ENCODE assay signal across 8 cellular contexts in the genomic region with DNA sequence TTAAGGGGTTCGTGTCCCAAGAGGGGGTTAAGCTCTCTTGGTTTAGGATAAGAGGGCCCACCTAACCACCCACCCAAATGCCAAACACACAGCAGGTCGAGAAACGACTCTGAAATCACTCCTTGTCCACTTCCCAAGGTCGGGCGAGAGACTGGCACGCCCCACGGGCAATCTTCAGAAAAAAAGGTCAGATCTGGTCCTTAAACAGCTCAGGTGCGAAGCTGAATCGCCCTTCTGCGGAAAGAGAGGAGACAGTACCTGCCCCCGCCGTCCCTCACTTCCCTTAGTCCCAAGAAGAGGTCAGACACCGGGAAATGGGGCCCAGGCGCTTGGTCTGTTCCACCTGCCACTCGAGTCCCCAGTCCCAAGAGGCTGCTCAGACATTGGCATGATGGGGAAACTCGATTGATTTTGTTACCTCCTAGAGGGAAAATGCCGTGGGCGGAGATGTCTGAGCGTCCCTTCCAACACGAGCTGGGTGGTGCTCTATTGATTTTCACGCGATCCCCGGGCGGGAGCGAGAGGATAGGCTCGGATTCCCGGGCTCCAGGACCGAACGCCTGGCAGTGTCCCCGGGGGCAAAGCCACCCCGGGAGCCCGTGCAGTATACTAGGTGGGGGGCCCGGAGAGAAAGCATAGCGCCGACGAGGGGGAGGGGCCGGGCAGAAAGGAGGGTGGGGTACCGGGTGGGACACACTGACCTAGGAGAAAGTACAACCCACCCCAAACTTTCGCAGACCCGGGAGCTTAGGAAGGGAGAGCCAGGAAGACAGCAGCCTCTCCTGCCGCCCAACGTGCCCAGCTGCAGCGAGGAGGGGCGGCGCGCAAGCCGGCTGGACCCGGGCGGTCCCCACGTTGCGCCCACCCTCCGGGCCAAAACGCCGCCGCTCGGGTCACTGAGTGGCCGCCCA. TPM values are rescaled to one million over a fixed set of nuclear protein-coding genes. Genes with fewer than 3 reads are reported as not detected.
DNase-seq lines count a peak whose midpoint lies in the region; ATAC-seq, FAIRE-seq and TF ChIP-seq lines count a peak whose summit lies in the region.

No MANE protein-coding gene starts in this region.

- H3K36me3 Mint-ChIP-seq in activated T-cell treated with anti-CD3 and anti-CD28 coated beads, Interleukin-2, amount 50 U/mL, for 72 hours (ENCODE audit: insufficient read depth in 2 of 2) = no peaks in the 10 kb centered on the region

- no peak overlapping the region for H3K27ac Mint-ChIP-seq in activated T-cell treated with anti-CD3 and anti-CD28 coated beads, Interleukin-2, amount 50 U/mL, for 72 hours

- H3K27ac ChIP-seq in HUES6 (ENCODE audit: low read depth, low read length) (no peak overlapping the region), heart right ventricle (peak overlapping the region in 9 of 10 donors; percentile 50 to 72 (median 55))

- H3K36me3 ChIP-seq in HUES6 (ENCODE audit: control insufficient read depth, insufficient read depth, low read length) (no peaks in the 10 kb centered on the region), heart right ventricle (no peaks in the 10 kb centered on the region)

- peaks cover 56% of the 10 kb centered on the region for H3K27me3 Mint-ChIP-seq in activated T-cell treated with anti-CD3 and anti-CD28 coated beads, Interleukin-2, amount 50 U/mL, for 72 hours (ENCODE audit: low read depth)

- intact Hi-C loops in heart right ventricle (cut with DNase I) = loop anchor here (1.0 to 10.0 kb wide), 7 partner anchors 143 to 957 kb away; no protein-coding TSS in a partner anchor

- H3K4me1 ChIP-seq in HUES6 (ENCODE audit: control insufficient read depth, insufficient read depth, low read length) (peaks cover 21% of the 10 kb centered on the region), heart right ventricle (peaks cover 0 to 33% (median 16%) of the 10 kb centered on the region in 9 donors)

- peak; percentile 13 to 25 for ATAC-seq in activated T-cell treated with anti-CD3 and anti-CD28 coated beads, Interleukin-2, amount 50 U/mL, for 72 hours (replicated peaks in 1 of 2)
- ATAC-seq in heart right ventricle = peak; percentile 11 to 56 (median 36)

- 1% methylated on average over 57 of the region's 57 CpGs for WGBS in heart right ventricle, 2 donors

- H3K4me3 ChIP-seq in HUES6 (ENCODE audit: low read depth, low read length) = peak overlapping the region; percentile 69
- peak overlapping the region; percentile 56 to 86 (median 70) for H3K4me3 ChIP-seq in heart right ventricle
- peak overlapping the region; percentile 70 for H3K4me3 ChIP-seq in retinal pigment epithelial cell (ENCODE audit: low read length)

- DNase-seq in ELR (ENCODE audit: low read depth) (peak; percentile 40), heart right ventricle (peak in 1 of 2 donors; percentile 15), retinal pigment epithelial cell (ENCODE audit: low read depth) (no peak), activated gamma-delta T cell treated with Interleukin-2 at 50 U/mL for 16 hours (no peak), NCI-H2107 (lab: John Stamatoyannopoulos, UW) (no peak), RCC 7860 (ENCODE audit: low spot score) (no peak)
- DNase-seq in activated T-cell treated with anti-CD3 and anti-CD28 coated beads, Interleukin-2, amount 50 U/mL, for 72 hours = peak in 1 of 2 donors; percentile 1

- FAIRE-seq in RCC 7860 (lab: Jason Lieb, UNC) = no peak

- H3K4me1 Mint-ChIP-seq in activated T-cell treated with anti-CD3 and anti-CD28 coated beads, Interleukin-2, amount 50 U/mL, for 72 hours (ENCODE audit: low read depth) = peaks cover 11% of the 10 kb centered on the region

- peak overlapping the region; percentile 62 for H3K9ac ChIP-seq in HUES6 (ENCODE audit: low read length)

- H3K9me3 Mint-ChIP-seq in activated T-cell treated with anti-CD3 and anti-CD28 coated beads, Interleukin-2, amount 50 U/mL, for 72 hours = no peaks in the 10 kb centered on the region

- TF ChIP-seq CTCF in heart right ventricle (IDR thresholded peaks at IDR 0.05) (no peak), retinal pigment epithelial cell (conservative IDR thresholded peaks at IDR 0.05; ENCODE audit: low read depth, low read length) (no peak)

- H3K9me3 ChIP-seq in HUES6 (ENCODE audit: control insufficient read depth, insufficient read depth, low read depth, low read length) (no peaks in the 10 kb centered on the region), heart right ventricle (no peaks in the 10 kb centered on the region)

- peaks cover 97% of the 10 kb centered on the region for H3K27me3 ChIP-seq in HUES6 (ENCODE audit: control insufficient read depth, insufficient read depth, low read length)
- H3K27me3 ChIP-seq in heart right ventricle = peaks cover 0 to 90% (median 30%) of the 10 kb centered on the region in 7 donors

- H3K4me3 Mint-ChIP-seq in activated T-cell treated with anti-CD3 and anti-CD28 coated beads, Interleukin-2, amount 50 U/mL, for 72 hours = peak overlapping the region; percentile 87

RNA-seq across cellular contexts. Expression of a gene that starts 1.1 kb away (rescaled TPM):
- total RNA-seq in activated T-cell treated with anti-CD3 and anti-CD28 coated beads, Interleukin-2, amount 50 U/mL, for 72 hours = under 1 TPM in 1 of 2 donors, not detected in 1; 0.05 TPM
- 1 to 10 TPM in 4 of 10 donors, under 1 TPM in 6; 0.34 to 1.9 (median 0.85) TPM for total RNA-seq in heart right ventricle
- polyA plus RNA-seq in heart right ventricle = under 1 TPM; 0.30 to 0.37 TPM
